In the genomic region with DNA sequence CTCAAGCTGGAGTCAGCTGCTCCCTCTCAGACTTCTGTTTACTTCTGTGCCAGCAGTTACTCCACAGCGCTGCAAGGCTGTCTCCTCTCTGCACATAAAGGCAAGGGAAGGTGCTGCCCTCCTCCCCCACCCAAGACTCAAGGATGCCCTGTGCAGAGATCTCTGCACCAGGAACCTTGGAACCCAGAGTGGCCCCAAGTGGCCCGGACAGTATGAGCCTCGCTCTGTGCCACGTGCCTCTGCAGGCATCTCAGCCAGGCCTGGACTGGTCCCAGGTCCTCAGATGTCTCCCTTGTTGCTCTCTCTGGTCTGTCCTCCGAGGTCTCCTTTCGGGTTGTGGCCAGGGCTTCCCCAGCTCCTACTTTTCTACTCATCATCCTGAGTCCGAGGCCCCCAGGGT, we compare ENCODE assay signal across 13 cellular contexts.
DNase-seq lines count a peak whose midpoint lies in the region; ATAC-seq and TF ChIP-seq lines count a peak whose summit lies in the region.
"Had no signal": no experiment of that assay in that cellular context is flagged by ENCODE, and none has a peak within 500 bp of the region (broad histone marks: within the 10 kb centered on the region; RNA-seq: fewer than 3 reads in every experiment).

No MANE protein-coding gene starts in this region.

- no peaks in the 10 kb centered on the region for H3K36me3 Mint-ChIP-seq in dendritic cell treated with granulocyte-macrophage colony-stimulating factor and Interleukin-4, amounts not matched to agents 40 ng/mL and 50 ng/mL, for 4 days (ENCODE audit: low read depth)

- in situ Hi-C loops in gastrocnemius medialis (cut with MboI; ENCODE audit: low sequenced_read_pairs in 4 of 4): loop anchor here in 1 of 4 donors (10.0 kb wide), 1 partner anchor 133 kb away; no protein-coding TSS in a partner anchor

- H3K4me3 Mint-ChIP-seq in stimulated activated naive CD8-positive, alpha-beta T cell treated with anti-CD3 and anti-CD28 coated beads, Interleukin-15, amount 100 ng/mL, for 72 hours: peak overlapping the region; percentile 10 to 28
- no peak overlapping the region for H3K4me3 Mint-ChIP-seq in dendritic cell treated with granulocyte-macrophage colony-stimulating factor and Interleukin-4, amounts not matched to agents 40 ng/mL and 50 ng/mL, for 4 days

- DNase-seq in stimulated activated naive CD8-positive, alpha-beta T cell treated with anti-CD3 and anti-CD28 coated beads, Interleukin-15, amount 100 ng/mL, for 72 hours: no peak
- DNase-seq in stimulated activated naive CD8-positive, alpha-beta T cell treated with anti-CD3 and anti-CD28 coated beads, Interleukin-15, Interleukin-2, amounts not matched to agents 100 U/mL and 50 U/mL, for 24 hours: no peak
- DNase-seq in gastrocnemius medialis (peak in 1 of 2 donors; percentile 29), GM10248 (ENCODE audit: extremely low spot score) (no peak), NCI-H524 treated with DMSO at 0.1 percent for 48 hours (lab: John Stamatoyannopoulos, UW) (no peak)
- DNase-seq: GOT3, NCI-H1417 treated with DMSO at 0.1 percent for 48 hours, NCI-H1930 had no signal

- no peaks in the 10 kb centered on the region for H3K27me3 Mint-ChIP-seq in stimulated activated naive CD8-positive, alpha-beta T cell treated with anti-CD3 and anti-CD28 coated beads, Interleukin-15, amount 100 ng/mL, for 72 hours
- peaks cover 4% of the 10 kb centered on the region for H3K27me3 Mint-ChIP-seq in dendritic cell treated with granulocyte-macrophage colony-stimulating factor and Interleukin-4, amounts not matched to agents 40 ng/mL and 50 ng/mL, for 4 days

- TF ChIP-seq CTCF in gastrocnemius medialis (IDR thresholded peaks at IDR 0.05 in 4 of 5, conservative IDR thresholded peaks at IDR 0.05 in 1 of 5) (no peak), GM10248 (IDR thresholded peaks at IDR 0.05; ENCODE audit: control extremely low read depth, extremely low read depth, low read depth, missing control alignments) (no peak)

- no peak for ATAC-seq in stimulated activated naive CD8-positive, alpha-beta T cell treated with anti-CD3 and anti-CD28 coated beads, Interleukin-15, amount 100 ng/mL, for 72 hours
- ATAC-seq in stimulated activated naive CD8-positive, alpha-beta T cell treated with anti-CD3 and anti-CD28 coated beads, Interleukin-15, Interleukin-2, amounts not matched to agents 100 U/mL and 50 U/mL, for 24 hours: no peak
- ATAC-seq in gastrocnemius medialis: peak; percentile 59 to 77
- ATAC-seq in GM21526 (IDR thresholded peaks at IDR 0.05; ENCODE audit: low FRiP score, unreplicated experiment): no peak
- no peak for ATAC-seq in GM18858 (IDR thresholded peaks at IDR 0.05; ENCODE audit: unreplicated experiment)
- ATAC-seq: K562 had no signal

- no peaks in the 10 kb centered on the region for H3K27me3 ChIP-seq in gastrocnemius medialis

- no peaks in the 10 kb centered on the region for H3K9me3 Mint-ChIP-seq in stimulated activated naive CD8-positive, alpha-beta T cell treated with anti-CD3 and anti-CD28 coated beads, Interleukin-15, amount 100 ng/mL, for 72 hours
- no peaks in the 10 kb centered on the region for H3K9me3 Mint-ChIP-seq in dendritic cell treated with granulocyte-macrophage colony-stimulating factor and Interleukin-4, amounts not matched to agents 40 ng/mL and 50 ng/mL, for 4 days

- no peak for TF ChIP-seq POLR2A in gastrocnemius medialis (IDR thresholded peaks at IDR 0.05)

- peaks cover 29% of the 10 kb centered on the region for H3K4me1 Mint-ChIP-seq in stimulated activated naive CD8-positive, alpha-beta T cell treated with anti-CD3 and anti-CD28 coated beads, Interleukin-15, amount 100 ng/mL, for 72 hours
- H3K4me1 Mint-ChIP-seq in dendritic cell treated with granulocyte-macrophage colony-stimulating factor and Interleukin-4, amounts not matched to agents 40 ng/mL and 50 ng/mL, for 4 days (ENCODE audit: low read depth): peaks cover 44% of the 10 kb centered on the region

- intact Hi-C loops in dendritic cell treated with granulocyte-macrophage colony-stimulating factor and Interleukin-4, amounts not matched to agents 40 ng/mL and 50 ng/mL, for 4 days (cut with micrococcal nuclease): loop anchor here (10.0 kb wide), 1 partner anchor 53 kb away; no protein-coding TSS in a partner anchor
- intact Hi-C loops in gastrocnemius medialis (cut with DNase I; ENCODE audit: low total_unique reads): loop anchor here (10.0 kb wide), 1 partner anchor 133 kb away; no protein-coding TSS in a partner anchor

- no peaks in the 10 kb centered on the region for H3K36me3 ChIP-seq in gastrocnemius medialis

- no peaks in the 10 kb centered on the region for H3K9me3 ChIP-seq in gastrocnemius medialis

- POLR2A ChIA-PET in GM10248 (lab: Yijun Ruan, JAX): no interaction called here

- H3K4me1 ChIP-seq in gastrocnemius medialis: peaks cover 0 to 3% of the 10 kb centered on the region in 2 donors

- H3K27ac ChIP-seq in gastrocnemius medialis: no peak overlapping the region

- CTCF ChIA-PET in GM10248 (lab: Yijun Ruan, JAX): interaction anchor here (0.6 to 13.1 kb wide), 6 partner anchors 9 to 98 kb away, joined by 3 to 158 read pairs (median 24); no protein-coding TSS in a partner anchor

- H3K4me3 ChIP-seq in gastrocnemius medialis: no peak overlapping the region
- H3K4me3 ChIP-seq: GM12878, K562 had no signal

- peak overlapping the region in 1 of 2 donors; percentile 7 for H3K27ac Mint-ChIP-seq in stimulated activated naive CD8-positive, alpha-beta T cell treated with anti-CD3 and anti-CD28 coated beads, Interleukin-15, amount 100 ng/mL, for 72 hours
- peak overlapping the region; percentile 69 for H3K27ac Mint-ChIP-seq in dendritic cell treated with granulocyte-macrophage colony-stimulating factor and Interleukin-4, amounts not matched to agents 40 ng/mL and 50 ng/mL, for 4 days

Comparison
In these comparisons a context has a peak if more than half of its experiments do, and no peak if none do; other contexts are left out.
1. ATAC-seq: peak in gastrocnemius medialis (2 of 2); none in stimulated activated naive CD8-positive, alpha-beta T cell treated with anti-CD3 and anti-CD28 coated beads, Interleukin-15, amount 100 ng/mL, for 72 hours (single experiment), stimulated activated naive CD8-positive, alpha-beta T cell treated with anti-CD3 and anti-CD28 coated beads, Interleukin-15, Interleukin-2, amounts not matched to agents 100 U/mL and 50 U/mL, for 24 hours (single experiment), GM21526 (single experiment) and GM18858 (single experiment).